Comparison of ENCODE assay signal across 36 cellular contexts in genomic region chr13:85317781-85318180, GRCh38.
"Had no signal": no experiment of that assay in that cellular context is flagged by ENCODE, and none has a peak within 500 bp of the region (broad histone marks: within the 10 kb centered on the region; RNA-seq: fewer than 3 reads in every experiment).

No MANE protein-coding gene starts in this region.

- H3K4me1 ChIP-seq: ascending aorta had no signal

- H3K27ac Mint-ChIP-seq: activated B cell treated with CpG ODN at 0.5 μM for 24 hours; activated CD4-positive, alpha-beta memory T cell treated with anti-CD3 and anti-CD28 coated beads for 36 hours; activated CD4-positive, alpha-beta T cell treated with anti-CD3 and anti-CD28 coated beads, Interleukin-2, amount 10 ng/mL, durations not matched to agents 24 days and 14 days; activated CD8-positive, alpha-beta T cell treated with anti-CD3 and anti-CD28 coated beads for 36 hours; activated naive CD4-positive, alpha-beta T cell treated with anti-CD3 and anti-CD28 coated beads, Interleukin-2, amount 10 ng/mL, durations not matched to agents 7 days and 5 days; activated naive CD4-positive, alpha-beta T cell treated with anti-CD3 and anti-CD28 coated beads, Interleukin-2, amount 50 U/mL, for 24 hours; activated naive CD8-positive, alpha-beta T cell; activated naive CD8-positive, alpha-beta T cell treated with anti-CD3 and anti-CD28 coated beads, Interleukin-2, amount 10 ng/mL, durations not matched to agents 7 days and 5 days; activated naive CD8-positive, alpha-beta T cell treated with anti-CD3 and anti-CD28 coated beads, Interleukin-2, amount 50 U/mL, for 24 hours; activated T-cell treated with anti-CD3 and anti-CD28 coated beads, Interleukin-2, amount 50 U/mL, for 72 hours; activated T-helper 1 cell treated with anti-CD3 and anti-CD28 coated beads, Interleukin-12 subunit alpha, Interleukin-12 subunit beta, Interleukin-2, Interleukin-4 antibody, amounts not matched to agents 30 ng/mL and 10 ng/mL and 1 ng/mL, durations not matched to agents 14 hours and 24 hours and 36 hours; activated T-helper 17 cell treated with anti-CD3 and anti-CD28 coated beads, Interleukin-2, amount 50 U/mL, for 72 hours; brain; T-helper 2 cell treated with Interferon-gamma antibody and Interleukin-4, amounts not matched to agents 5 μg/mL and 100 μg/mL, for 36 hours had no signal

- H3K4me3 Mint-ChIP-seq: activated B cell treated with CpG ODN at 0.5 μM for 24 hours; activated CD4-positive, alpha-beta memory T cell treated with anti-CD3 and anti-CD28 coated beads for 36 hours; activated CD4-positive, alpha-beta T cell treated with anti-CD3 and anti-CD28 coated beads, Interleukin-2, amount 10 ng/mL, durations not matched to agents 24 days and 14 days; activated CD8-positive, alpha-beta T cell treated with anti-CD3 and anti-CD28 coated beads for 36 hours; activated naive CD4-positive, alpha-beta T cell treated with anti-CD3 and anti-CD28 coated beads, Interleukin-2, amount 10 ng/mL, durations not matched to agents 7 days and 5 days; activated naive CD4-positive, alpha-beta T cell treated with anti-CD3 and anti-CD28 coated beads, Interleukin-2, amount 50 U/mL, for 24 hours; activated naive CD8-positive, alpha-beta T cell; activated naive CD8-positive, alpha-beta T cell treated with anti-CD3 and anti-CD28 coated beads, Interleukin-2, amount 10 ng/mL, durations not matched to agents 7 days and 5 days; activated naive CD8-positive, alpha-beta T cell treated with anti-CD3 and anti-CD28 coated beads, Interleukin-2, amount 50 U/mL, for 24 hours; activated T-cell treated with anti-CD3 and anti-CD28 coated beads, Interleukin-2, amount 50 U/mL, for 4 hours; activated T-cell treated with anti-CD3 and anti-CD28 coated beads, Interleukin-2, amount 50 U/mL, for 72 hours; activated T-helper 1 cell treated with anti-CD3 and anti-CD28 coated beads, Interleukin-12 subunit alpha, Interleukin-12 subunit beta, Interleukin-2, Interleukin-4 antibody, amounts not matched to agents 30 ng/mL and 10 ng/mL and 1 ng/mL, durations not matched to agents 14 hours and 24 hours and 36 hours; activated T-helper 17 cell treated with anti-CD3 and anti-CD28 coated beads, Interleukin-2, amount 50 U/mL, for 72 hours; brain; central memory CD8-positive, alpha-beta T cell; T-helper 2 cell treated with Interferon-gamma antibody and Interleukin-4, amounts not matched to agents 5 μg/mL and 100 μg/mL, for 36 hours had no signal

- ATAC-seq: activated CD8-positive, alpha-beta T cell treated with anti-CD3 and anti-CD28 coated beads for 36 hours; activated naive CD8-positive, alpha-beta T cell treated with anti-CD3 and anti-CD28 coated beads, Interleukin-2, amount 50 U/mL, for 24 hours; activated T-cell treated with anti-CD3 and anti-CD28 coated beads, Interleukin-2, amount 50 U/mL, for 4 hours; activated T-cell treated with anti-CD3 and anti-CD28 coated beads, Interleukin-2, amount 50 U/mL, for 72 hours; activated T-helper 17 cell treated with anti-CD3 and anti-CD28 coated beads, Interleukin-2, amount 50 U/mL, for 72 hours had no signal

- H3K36me3 ChIP-seq: ascending aorta, cardiac muscle cell had no signal

- DNase-seq: activated B cell treated with CpG ODN at 0.5 μM for 24 hours; activated CD4-positive, alpha-beta memory T cell treated with anti-CD3 and anti-CD28 coated beads for 36 hours; activated CD4-positive, alpha-beta T cell treated with anti-CD3 and anti-CD28 coated beads for 4 hours; activated CD4-positive, alpha-beta T cell treated with anti-CD3 and anti-CD28 coated beads, Interleukin-2, amount 10 ng/mL, durations not matched to agents 24 days and 14 days; activated CD4-positive, alpha-beta T cell treated with anti-CD3 and anti-CD28 coated beads, Interleukin-2, amount 50 U/mL, for 1 hour; activated CD4-positive, alpha-beta T cell treated with anti-CD3 and anti-CD28 coated beads, Interleukin-2, amount 50 U/mL, for 4 hours; activated CD4-positive, CD25-positive, alpha-beta regulatory T cell treated with anti-CD3 and anti-CD28 coated beads, Interleukin-2, amount 50 U/mL, for 72 hours; activated CD8-positive, alpha-beta memory T cell treated with anti-CD3 and anti-CD28 coated beads, Interleukin-2, amount 50 U/mL, for 4 hours; activated CD8-positive, alpha-beta T cell treated with anti-CD3 and anti-CD28 coated beads for 36 hours; activated gamma-delta T cell; activated naive CD4-positive, alpha-beta T cell treated with anti-CD3 and anti-CD28 coated beads, Interleukin-2, amount 10 ng/mL, durations not matched to agents 7 days and 5 days; activated naive CD4-positive, alpha-beta T cell treated with Interleukin-2 at 50 U/mL for 16 hours; activated naive CD8-positive, alpha-beta T cell treated with anti-CD3 and anti-CD28 coated beads, Interleukin-2, amount 10 ng/mL, durations not matched to agents 7 days and 5 days; activated naive CD8-positive, alpha-beta T cell treated with anti-CD3 and anti-CD28 coated beads, Interleukin-2, amount 50 U/mL, for 24 hours; activated T-cell treated with anti-CD3 and anti-CD28 coated beads for 4 hours; activated T-cell treated with anti-CD3 and anti-CD28 coated beads, Interleukin-2, amount 50 U/mL, for 1 hour; activated T-cell treated with anti-CD3 and anti-CD28 coated beads, Interleukin-2, amount 50 U/mL, for 4 hours; activated T-cell treated with anti-CD3 and anti-CD28 coated beads, Interleukin-2, amount 50 U/mL, for 72 hours; amygdala; anterior cingulate cortex; caudate nucleus; cerebellar nuclear complex; T-helper 2 cell; T-helper 9 cell had no signal

- H3K9me3 ChIP-seq: ascending aorta had no signal

- H3K4me1 Mint-ChIP-seq: activated B cell treated with CpG ODN at 0.5 μM for 24 hours; activated CD4-positive, alpha-beta T cell treated with anti-CD3 and anti-CD28 coated beads, Interleukin-2, amount 10 ng/mL, durations not matched to agents 24 days and 14 days; activated naive CD4-positive, alpha-beta T cell treated with anti-CD3 and anti-CD28 coated beads, Interleukin-2, amount 10 ng/mL, durations not matched to agents 7 days and 5 days; activated naive CD4-positive, alpha-beta T cell treated with anti-CD3 and anti-CD28 coated beads, Interleukin-2, amount 50 U/mL, for 24 hours; activated naive CD8-positive, alpha-beta T cell treated with anti-CD3 and anti-CD28 coated beads, Interleukin-2, amount 10 ng/mL, durations not matched to agents 7 days and 5 days; activated naive CD8-positive, alpha-beta T cell treated with anti-CD3 and anti-CD28 coated beads, Interleukin-2, amount 50 U/mL, for 24 hours; activated T-helper 17 cell treated with anti-CD3 and anti-CD28 coated beads, Interleukin-2, amount 50 U/mL, for 72 hours; central memory CD8-positive, alpha-beta T cell had no signal

- H3K9me3 Mint-ChIP-seq: activated CD4-positive, alpha-beta T cell treated with anti-CD3 and anti-CD28 coated beads, Interleukin-2, amount 10 ng/mL, durations not matched to agents 24 days and 14 days; activated CD8-positive, alpha-beta T cell treated with anti-CD3 and anti-CD28 coated beads for 36 hours; activated naive CD8-positive, alpha-beta T cell treated with anti-CD3 and anti-CD28 coated beads, Interleukin-2, amount 10 ng/mL, durations not matched to agents 7 days and 5 days; activated naive CD8-positive, alpha-beta T cell treated with anti-CD3 and anti-CD28 coated beads, Interleukin-2, amount 50 U/mL, for 24 hours; brain; central memory CD8-positive, alpha-beta T cell had no signal

- H3K4me3 ChIP-seq: ascending aorta, cardiac muscle cell had no signal

- FAIRE-seq: bronchial epithelial cell, TTC549 had no signal

- H3K27me3 ChIP-seq: ascending aorta, cardiac muscle cell had no signal

- H3K27me3 Mint-ChIP-seq: activated B cell treated with CpG ODN at 0.5 μM for 24 hours; activated CD4-positive, alpha-beta memory T cell treated with anti-CD3 and anti-CD28 coated beads for 36 hours; activated CD4-positive, alpha-beta T cell treated with anti-CD3 and anti-CD28 coated beads, Interleukin-2, amount 10 ng/mL, durations not matched to agents 24 days and 14 days; activated CD8-positive, alpha-beta T cell treated with anti-CD3 and anti-CD28 coated beads for 36 hours; activated naive CD4-positive, alpha-beta T cell treated with anti-CD3 and anti-CD28 coated beads, Interleukin-2, amount 10 ng/mL, durations not matched to agents 7 days and 5 days; activated naive CD4-positive, alpha-beta T cell treated with anti-CD3 and anti-CD28 coated beads, Interleukin-2, amount 50 U/mL, for 24 hours; activated naive CD8-positive, alpha-beta T cell; activated naive CD8-positive, alpha-beta T cell treated with anti-CD3 and anti-CD28 coated beads, Interleukin-2, amount 10 ng/mL, durations not matched to agents 7 days and 5 days; activated naive CD8-positive, alpha-beta T cell treated with anti-CD3 and anti-CD28 coated beads, Interleukin-2, amount 50 U/mL, for 24 hours; activated T-helper 17 cell treated with anti-CD3 and anti-CD28 coated beads, Interleukin-2, amount 50 U/mL, for 72 hours; brain; central memory CD8-positive, alpha-beta T cell had no signal

- H3K27ac ChIP-seq: ascending aorta, cardiac muscle cell, VCaP had no signal

- H3K36me3 Mint-ChIP-seq: activated CD4-positive, alpha-beta memory T cell treated with anti-CD3 and anti-CD28 coated beads for 36 hours; activated naive CD4-positive, alpha-beta T cell treated with anti-CD3 and anti-CD28 coated beads, Interleukin-2, amount 10 ng/mL, durations not matched to agents 7 days and 5 days; activated naive CD4-positive, alpha-beta T cell treated with anti-CD3 and anti-CD28 coated beads, Interleukin-2, amount 50 U/mL, for 24 hours; activated naive CD8-positive, alpha-beta T cell; activated naive CD8-positive, alpha-beta T cell treated with anti-CD3 and anti-CD28 coated beads, Interleukin-2, amount 10 ng/mL, durations not matched to agents 7 days and 5 days; brain had no signal
